8 cellular contexts compared by ENCODE assay signal in genomic region chr6:88780714-88781389, GRCh38.
DNase-seq lines count a peak whose midpoint lies in the region; FAIRE-seq and TF ChIP-seq lines count a peak whose summit lies in the region.

No MANE protein-coding gene starts in this region.

- H3K36me3 ChIP-seq in kidney (ENCODE audit: control insufficient read depth in 1 of 2, insufficient read depth in 2 of 2, low read length in 2 of 2) = no peaks in the 10 kb centered on the region

- no peaks in the 10 kb centered on the region for H3K9me3 ChIP-seq in kidney (ENCODE audit: control insufficient read depth in 1 of 2, low read length in 2 of 2)

- DNase-seq in DMS153 treated with DMSO at 0.1 percent for 48 hours (lab: John Stamatoyannopoulos, UW; ENCODE audit: unreplicated experiment) (peak; percentile 69), HCEC 1CT (peak; percentile 48), NCI-H2107 (lab: John Stamatoyannopoulos, UW) (peak; percentile 56), brain pericyte (ENCODE audit: low read depth, low spot score) (peak; percentile 20), kidney (no peak), occipital lobe (lab: John Stamatoyannopoulos, UW) (no peak)
- peak; percentile 9 for DNase-seq in stimulated activated CD4-positive, alpha-beta T cell treated with anti-CD3 and anti-CD28 coated beads, Interleukin-4, amount 100 ng/mL, for 1 hour

- no peak overlapping the region for H3K27ac ChIP-seq in kidney (ENCODE audit: low read depth in 2 of 2, low read length in 2 of 2)

- H3K9ac ChIP-seq in kidney (ENCODE audit: low read length in 2 of 2) = no peak overlapping the region

- no peaks in the 10 kb centered on the region for H3K4me1 ChIP-seq in kidney (ENCODE audit: control insufficient read depth in 1 of 2, insufficient read depth in 1 of 2, low read depth in 1 of 2, low read length in 2 of 2)

- TF ChIP-seq CTCF in kidney (IDR thresholded peaks at IDR 0.05; ENCODE audit: borderline replicate concordance, extremely low read depth, insufficient read depth) = peak; percentile 66

- FAIRE-seq in TTC549 (lab: Jason Lieb, UNC) (peak; percentile 64), kidney (lab: Jason Lieb, UNC) (no peak)

- H3K4me3 ChIP-seq in kidney (ENCODE audit: low read length in 2 of 2) = no peak overlapping the region

- intact Hi-C loops in kidney (cut with DNase I) = no loop called here

Comparison
In these comparisons a context has a peak if more than half of its experiments do, and no peak if none do; other contexts are left out.
1. DNase-seq: peak in DMS153 treated with DMSO at 0.1 percent for 48 hours (single experiment), HCEC 1CT (single experiment), NCI-H2107 (single experiment), brain pericyte (single experiment) and stimulated activated CD4-positive, alpha-beta T cell treated with anti-CD3 and anti-CD28 coated beads, Interleukin-4, amount 100 ng/mL, for 1 hour (single experiment); none in kidney (single experiment) and occipital lobe (single experiment).